14 cellular contexts compared by ENCODE assay signal in the genomic region with DNA sequence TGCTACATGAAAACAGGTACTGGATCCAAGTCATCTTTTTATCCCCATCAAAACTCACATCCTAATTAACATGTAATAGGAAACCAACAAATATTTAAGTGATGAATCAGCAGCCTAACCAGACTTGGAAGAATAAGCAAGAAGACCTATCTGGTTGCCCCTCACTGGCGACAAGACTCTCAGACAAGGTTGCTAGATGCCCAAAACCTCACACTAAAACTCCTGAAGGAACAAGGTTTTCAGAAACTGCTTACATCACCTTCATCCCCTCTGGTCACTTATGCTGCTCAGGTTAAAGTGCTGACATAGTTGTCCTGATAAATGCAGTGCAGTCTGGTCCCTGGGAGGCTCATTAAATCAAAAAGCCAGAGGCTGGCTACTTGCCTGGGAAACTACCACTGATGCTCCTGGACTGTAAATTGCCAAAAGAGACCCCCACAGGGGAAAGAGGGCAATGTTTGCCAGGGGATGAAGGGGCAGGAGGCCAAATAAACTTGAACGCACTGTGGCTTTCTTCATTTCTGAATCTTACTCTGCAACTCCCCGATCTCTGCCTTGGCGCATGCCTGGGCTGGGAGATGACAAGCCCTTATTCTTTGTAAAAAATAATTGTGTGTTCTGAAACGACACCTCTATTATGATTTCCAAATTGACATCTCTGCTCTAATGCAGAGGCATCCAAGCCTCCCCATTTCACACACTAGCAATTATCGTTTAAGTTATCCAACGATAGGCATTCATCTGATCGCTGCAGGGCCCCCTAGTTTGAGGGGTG.
DNase-seq lines count a peak whose midpoint lies in the region; ATAC-seq and TF ChIP-seq lines count a peak whose summit lies in the region.
"Had no signal": no experiment of that assay in that cellular context is flagged by ENCODE, and none has a peak within 500 bp of the region (broad histone marks: within the 10 kb centered on the region; RNA-seq: fewer than 3 reads in every experiment).

No MANE protein-coding gene starts in this region.

- H3K4me3 Mint-ChIP-seq in chondrocyte (ENCODE audit: unreplicated experiment) (no peak overlapping the region), nephron (no peak overlapping the region)
- no peak overlapping the region for H3K4me3 Mint-ChIP-seq in naive thymus-derived CD8-positive, alpha-beta T cell
- no peak overlapping the region for H3K4me3 Mint-ChIP-seq in activated naive CD4-positive, alpha-beta T cell treated with anti-CD3 and anti-CD28 coated beads, Interleukin-2, amount 10 ng/mL, durations not matched to agents 7 days and 5 days
- H3K4me3 Mint-ChIP-seq: activated naive CD8-positive, alpha-beta T cell treated with anti-CD3 and anti-CD28 coated beads, Interleukin-2, amount 10 ng/mL, durations not matched to agents 7 days and 5 days had no signal

- no peak for TF ChIP-seq CTCF in chondrocyte (IDR thresholded peaks at IDR 0.05)
- no peak for TF ChIP-seq CTCF in nephron (IDR thresholded peaks at IDR 0.05; ENCODE audit: unreplicated experiment in 3 of 3)

- H3K9me3 Mint-ChIP-seq in chondrocyte (ENCODE audit: low read depth): no peaks in the 10 kb centered on the region
- no peaks in the 10 kb centered on the region for H3K9me3 Mint-ChIP-seq in nephron
- no peaks in the 10 kb centered on the region for H3K9me3 Mint-ChIP-seq in naive thymus-derived CD8-positive, alpha-beta T cell
- no peaks in the 10 kb centered on the region for H3K9me3 Mint-ChIP-seq in activated naive CD4-positive, alpha-beta T cell treated with anti-CD3 and anti-CD28 coated beads, Interleukin-2, amount 10 ng/mL, durations not matched to agents 7 days and 5 days
- H3K9me3 Mint-ChIP-seq: activated naive CD8-positive, alpha-beta T cell treated with anti-CD3 and anti-CD28 coated beads, Interleukin-2, amount 10 ng/mL, durations not matched to agents 7 days and 5 days had no signal

- H3K36me3 Mint-ChIP-seq in chondrocyte (ENCODE audit: low read depth) (no peaks in the 10 kb centered on the region), nephron (ENCODE audit: low read depth) (no peaks in the 10 kb centered on the region)
- peaks cover 0 to 18% (median 3%) of the 10 kb centered on the region in 3 donors for H3K36me3 Mint-ChIP-seq in naive thymus-derived CD8-positive, alpha-beta T cell
- no peaks in the 10 kb centered on the region for H3K36me3 Mint-ChIP-seq in activated naive CD4-positive, alpha-beta T cell treated with anti-CD3 and anti-CD28 coated beads, Interleukin-2, amount 10 ng/mL, durations not matched to agents 7 days and 5 days

- H3K27me3 Mint-ChIP-seq in chondrocyte (ENCODE audit: low read depth): no peaks in the 10 kb centered on the region
- no peaks in the 10 kb centered on the region for H3K27me3 Mint-ChIP-seq in nephron (ENCODE audit: low read depth)
- no peaks in the 10 kb centered on the region for H3K27me3 Mint-ChIP-seq in naive thymus-derived CD8-positive, alpha-beta T cell
- no peaks in the 10 kb centered on the region for H3K27me3 Mint-ChIP-seq in activated naive CD4-positive, alpha-beta T cell treated with anti-CD3 and anti-CD28 coated beads, Interleukin-2, amount 10 ng/mL, durations not matched to agents 7 days and 5 days
- H3K27me3 Mint-ChIP-seq: activated naive CD8-positive, alpha-beta T cell treated with anti-CD3 and anti-CD28 coated beads, Interleukin-2, amount 10 ng/mL, durations not matched to agents 7 days and 5 days had no signal

- H3K27ac Mint-ChIP-seq in chondrocyte (ENCODE audit: unreplicated experiment): peak overlapping the region; percentile 0
- H3K27ac Mint-ChIP-seq in nephron: peak overlapping the region; percentile 42 to 59 (median 50)
- H3K27ac Mint-ChIP-seq in naive thymus-derived CD8-positive, alpha-beta T cell: no peak overlapping the region
- no peak overlapping the region for H3K27ac Mint-ChIP-seq in activated naive CD4-positive, alpha-beta T cell treated with anti-CD3 and anti-CD28 coated beads, Interleukin-2, amount 10 ng/mL, durations not matched to agents 7 days and 5 days
- H3K27ac Mint-ChIP-seq: activated naive CD8-positive, alpha-beta T cell treated with anti-CD3 and anti-CD28 coated beads, Interleukin-2, amount 10 ng/mL, durations not matched to agents 7 days and 5 days had no signal

- H3K4me1 Mint-ChIP-seq in chondrocyte (ENCODE audit: low read depth) (peaks cover 47% of the 10 kb centered on the region), nephron (peaks cover 57% of the 10 kb centered on the region)
- peaks cover 13 to 36% (median 26%) of the 10 kb centered on the region in 4 donors for H3K4me1 Mint-ChIP-seq in naive thymus-derived CD8-positive, alpha-beta T cell
- H3K4me1 Mint-ChIP-seq in activated naive CD4-positive, alpha-beta T cell treated with anti-CD3 and anti-CD28 coated beads, Interleukin-2, amount 10 ng/mL, durations not matched to agents 7 days and 5 days: no peaks in the 10 kb centered on the region

- POLR2A ChIA-PET in naive thymus-derived CD8-positive, alpha-beta T cell (lab: Charles Lee): no interaction called here

- CTCF ChIA-PET in activated naive CD4-positive, alpha-beta T cell treated with anti-CD3 and anti-CD28 coated beads, Interleukin-2, amount 10 ng/mL, durations not matched to agents 7 days and 5 days (lab: Charles Lee): no interaction called here

- peak; percentile 55 for DNase-seq in G401 (ENCODE audit: low spot score)
- DNase-seq in NCI-H446 (lab: John Stamatoyannopoulos, UW): peak; percentile 66 to 85
- DNase-seq in chondrocyte (ENCODE audit: low spot score): no peak
- no peak for DNase-seq in naive thymus-derived CD8-positive, alpha-beta T cell
- no peak for DNase-seq in NOMO-1 (lab: John Stamatoyannopoulos, UW; ENCODE audit: unreplicated experiment in 2 of 2)
- no peak for DNase-seq in activated naive CD4-positive, alpha-beta T cell treated with anti-CD3 and anti-CD28 coated beads, Interleukin-2, amount 10 ng/mL, durations not matched to agents 7 days and 5 days
- DNase-seq: activated naive CD8-positive, alpha-beta T cell treated with anti-CD3 and anti-CD28 coated beads, Interleukin-2, amount 10 ng/mL, durations not matched to agents 7 days and 5 days; heart left ventricle; mucosa of descending colon; NCI-H1092 treated with DMSO at 0.1 percent for 48 hours; RPMI8226; stimulated activated CD4-positive, alpha-beta T cell treated with anti-CD3 and anti-CD28 coated beads, Interleukin-15, amount 100 ng/mL, for 24 hours had no signal

- no peak for ATAC-seq in naive thymus-derived CD8-positive, alpha-beta T cell
- ATAC-seq in HG02870 (IDR thresholded peaks at IDR 0.05; ENCODE audit: unreplicated experiment): no peak

- in situ Hi-C loops in G401 (cut with HindIII; ENCODE audit: low sequenced_read_pairs): no loop called here

Comparison
In these comparisons a context has a peak if more than half of its experiments do, and no peak if none do; other contexts are left out.
1. DNase-seq: peak in G401 (single experiment) and NCI-H446 (2 of 2); none in chondrocyte (single experiment), naive thymus-derived CD8-positive, alpha-beta T cell (0 of 10), NOMO-1 (0 of 2) and activated naive CD4-positive, alpha-beta T cell treated with anti-CD3 and anti-CD28 coated beads, Interleukin-2, amount 10 ng/mL, durations not matched to agents 7 days and 5 days (single experiment).
2. H3K27ac Mint-ChIP-seq: peak in chondrocyte (single experiment) and nephron (3 of 3); none in naive thymus-derived CD8-positive, alpha-beta T cell (0 of 10) and activated naive CD4-positive, alpha-beta T cell treated with anti-CD3 and anti-CD28 coated beads, Interleukin-2, amount 10 ng/mL, durations not matched to agents 7 days and 5 days (single experiment).